ENCODE assay signal across 8 cellular contexts in genomic region chr13:91105270-91105669, GRCh38.
"Had no signal": no experiment of that assay in that cellular context is flagged by ENCODE, and none has a peak within 500 bp of the region (broad histone marks: within the 10 kb centered on the region; RNA-seq: fewer than 3 reads in every experiment).

No MANE protein-coding gene starts in this region.

- H3K4me2 ChIP-seq: KMS-11 had no signal

- H3K27ac ChIP-seq: HL-60, KMS-11 had no signal

- H3K9ac ChIP-seq: KMS-11 had no signal

- ATAC-seq: HepG2 had no signal

- H3K4me3 Mint-ChIP-seq: IgD-negative memory B cell had no signal

- H3K4me1 Mint-ChIP-seq: IgD-negative memory B cell had no signal

- DNase-seq: IMR-90, KBM-7, KG1 had no signal

- H3K27ac Mint-ChIP-seq: IgD-negative memory B cell had no signal

- FAIRE-seq: HepG2, HTR-8/SVneo had no signal

- H3K27me3 Mint-ChIP-seq: IgD-negative memory B cell had no signal
